In genomic region chr17:45818041-45818440, GRCh38 we compare ENCODE assay signal across 22 cellular contexts. TPM values are rescaled to one million over a fixed set of nuclear protein-coding genes. Genes with fewer than 3 reads are reported as not detected.
DNase-seq lines count a peak whose midpoint lies in the region; ATAC-seq and TF ChIP-seq lines count a peak whose summit lies in the region.
"Had no signal": no experiment of that assay in that cellular context is flagged by ENCODE, and none has a peak within 500 bp of the region (broad histone marks: within the 10 kb centered on the region; RNA-seq: fewer than 3 reads in every experiment).

No MANE protein-coding gene starts in this region.

- no peaks in the 10 kb centered on the region for H3K9me3 ChIP-seq in left lung
- H3K9me3 ChIP-seq: BE2C, HAP-1 had no signal

- no peak for TF ChIP-seq CTCF in left lung (IDR thresholded peaks at IDR 0.05)

- DNase-seq in caudate nucleus (lab: John Stamatoyannopoulos, UW) (no peak), left lung (peak in 1 of 2 donors; percentile 57), myocyte (ENCODE audit: low read depth) (peak; percentile 52), T-helper 2 cell (no peak)
- DNase-seq in activated effector memory CD4-positive, alpha-beta T cell treated with anti-CD3 and anti-CD28 coated beads, Interleukin-2, amount 50 U/mL, for 16 hours = no peak
- DNase-seq: ACHN; BE2C; CD4-positive, CD25-positive, alpha-beta regulatory T cell; CD8-positive, alpha-beta memory T cell; COR-L47; DMS 273 treated with DMSO at 0.1 percent for 48 hours; DMS53; DND-41; EL had no signal

- ATAC-seq in left lung = peak; percentile 90
- ATAC-seq in GM21367 (IDR thresholded peaks at IDR 0.05; ENCODE audit: unreplicated experiment) = no peak
- ATAC-seq in HG02571 (IDR thresholded peaks at IDR 0.05; ENCODE audit: unreplicated experiment) = no peak
- ATAC-seq: GM12878 had no signal

- no peaks in the 10 kb centered on the region for H3K36me3 ChIP-seq in left lung
- H3K36me3 ChIP-seq: BE2C, HAP-1 had no signal

- intact Hi-C loops in left lung (cut with DNase I) = no loop called here

- H3K4me1 ChIP-seq in left lung = no peaks in the 10 kb centered on the region
- H3K4me1 ChIP-seq: BE2C, HAP-1 had no signal

- H3K27ac ChIP-seq in caudate nucleus (ENCODE audit: low read depth, low read length) = peak overlapping the region; percentile 87
- H3K27ac ChIP-seq in left lung = no peak overlapping the region
- H3K27ac ChIP-seq: HL-60 had no signal

- H3K27me3 ChIP-seq in left lung = peaks cover 0 to 20% of the 10 kb centered on the region in 2 donors
- H3K27me3 ChIP-seq: BE2C had no signal

- no peak overlapping the region for H3K4me3 ChIP-seq in left lung
- H3K4me3 ChIP-seq: GM12878, HAP-1 had no signal

RNA-seq across cellular contexts. Expression of gene SPPL2C, which starts 26.6 kb away (rescaled TPM):
- not detected for total RNA-seq in left lung
- not detected in 2 replicates for total RNA-seq in myocyte
- not detected for polyA plus RNA-seq in myocyte (2012)
- total RNA-seq: CD4-positive, CD25-positive, alpha-beta regulatory T cell; CD8-positive, alpha-beta memory T cell; G401; GM12878; H4; HT1080 had no signal
- polyA plus RNA-seq: CD4-positive, CD25-positive, alpha-beta regulatory T cell; CD8-positive, alpha-beta memory T cell; GM12878 had no signal

RNA-seq across cellular contexts. Expression of gene CRHR1, which starts 33.9 kb away (rescaled TPM):
- not detected for total RNA-seq in left lung
- total RNA-seq in myocyte = 0.36 TPM in 1 of 2 replicates, not detected in the other
- 0.24 TPM for polyA plus RNA-seq in myocyte (2012)
- total RNA-seq: CD4-positive, CD25-positive, alpha-beta regulatory T cell; CD8-positive, alpha-beta memory T cell; G401; HT1080 had no signal
- polyA plus RNA-seq: CD4-positive, CD25-positive, alpha-beta regulatory T cell; CD8-positive, alpha-beta memory T cell; GM12878 had no signal
